In genomic region chr11:118060879-118061278, GRCh38 we compare ENCODE assay signal across 23 cellular contexts. TPM values are rescaled to one million over a fixed set of nuclear protein-coding genes. Genes with fewer than 3 reads are reported as not detected.
DNase-seq lines count a peak whose midpoint lies in the region; ATAC-seq and TF ChIP-seq lines count a peak whose summit lies in the region.
"Had no signal": no experiment of that assay in that cellular context is flagged by ENCODE, and none has a peak within 500 bp of the region (broad histone marks: within the 10 kb centered on the region; RNA-seq: fewer than 3 reads in every experiment).

No MANE protein-coding gene starts in this region.

- TF ChIP-seq CTCF in right atrium auricular region (IDR thresholded peaks at IDR 0.05): no peak
- TF ChIP-seq CTCF in psoas muscle (IDR thresholded peaks at IDR 0.05): no peak

- no peaks in the 10 kb centered on the region for H3K9me3 Mint-ChIP-seq in activated T-helper 17 cell treated with anti-CD3 and anti-CD28 coated beads, Interleukin-2, amount 50 U/mL, for 72 hours
- H3K9me3 Mint-ChIP-seq: activated naive CD4-positive, alpha-beta T cell treated with anti-CD3 and anti-CD28 coated beads for 36 hours; CD4-positive, alpha-beta T cell; effector memory CD8-positive, alpha-beta T cell; memory B cell; naive thymus-derived CD4-positive, alpha-beta T cell had no signal

- H3K27ac Mint-ChIP-seq in activated T-helper 17 cell treated with anti-CD3 and anti-CD28 coated beads, Interleukin-2, amount 50 U/mL, for 72 hours: no peak overlapping the region
- H3K27ac Mint-ChIP-seq: activated naive CD4-positive, alpha-beta T cell treated with anti-CD3 and anti-CD28 coated beads for 36 hours; CD4-positive, alpha-beta T cell; effector memory CD8-positive, alpha-beta T cell; memory B cell had no signal

- H3K36me3 ChIP-seq in right atrium auricular region (no peaks in the 10 kb centered on the region), psoas muscle (ENCODE audit: insufficient read depth in 1 of 2, low read depth in 1 of 2) (no peaks in the 10 kb centered on the region)
- H3K36me3 ChIP-seq: spleen had no signal

- ATAC-seq in psoas muscle: peak; percentile 91 to 95 (median 94)
- no peak for ATAC-seq in GM21367 (IDR thresholded peaks at IDR 0.05; ENCODE audit: unreplicated experiment)
- ATAC-seq in activated T-helper 17 cell treated with anti-CD3 and anti-CD28 coated beads, Interleukin-2, amount 50 U/mL, for 72 hours (replicated peaks): no peak
- ATAC-seq in GM19452 (IDR thresholded peaks at IDR 0.05; ENCODE audit: unreplicated experiment): no peak
- ATAC-seq: effector memory CD8-positive, alpha-beta T cell; naive thymus-derived CD4-positive, alpha-beta T cell had no signal

- DNase-seq in CD1c-positive myeloid dendritic cell (ENCODE audit: extremely low spot score) (peak; percentile 74), UCSD-AML1 (lab: John Stamatoyannopoulos, UW; ENCODE audit: unreplicated experiment) (peak; percentile 30), right atrium auricular region (ENCODE audit: low spot score) (peak; percentile 65), psoas muscle (peak; percentile 44 to 82), NCI-H2081 (lab: John Stamatoyannopoulos, UW) (no peak)
- DNase-seq: activated naive CD4-positive, alpha-beta T cell treated with anti-CD3 and anti-CD28 coated beads for 36 hours; cerebellar nuclear complex; DMS79 treated with DMSO at 0.1 percent for 48 hours; effector memory CD8-positive, alpha-beta T cell; KG1; MV-4-11; naive thymus-derived CD4-positive, alpha-beta T cell; NCI-H1930; stimulated activated CD4-positive, alpha-beta T cell treated with anti-CD3 and anti-CD28 coated beads, Interleukin-4, amount 100 ng/mL, for 4 hours had no signal

- H3K36me3 Mint-ChIP-seq in activated T-helper 17 cell treated with anti-CD3 and anti-CD28 coated beads, Interleukin-2, amount 50 U/mL, for 72 hours (ENCODE audit: low read depth): no peaks in the 10 kb centered on the region
- H3K36me3 Mint-ChIP-seq: naive thymus-derived CD4-positive, alpha-beta T cell had no signal

- intact Hi-C loops in psoas muscle (cut with DNase I): no loop called here

- H3K27me3 Mint-ChIP-seq in activated T-helper 17 cell treated with anti-CD3 and anti-CD28 coated beads, Interleukin-2, amount 50 U/mL, for 72 hours: peaks cover 13% of the 10 kb centered on the region
- H3K27me3 Mint-ChIP-seq: CD4-positive, alpha-beta T cell had no signal

- H3K4me3 ChIP-seq in right atrium auricular region: no peak overlapping the region
- H3K4me3 ChIP-seq in psoas muscle: no peak overlapping the region
- H3K4me3 ChIP-seq: spleen had no signal

- no peaks in the 10 kb centered on the region for H3K27me3 ChIP-seq in right atrium auricular region
- H3K27me3 ChIP-seq in psoas muscle (ENCODE audit: insufficient read depth in 3 of 3, low read length in 2 of 3): no peaks in the 10 kb centered on the region
- H3K27me3 ChIP-seq: spleen had no signal

- WGBS in psoas muscle, 3 donors: 19 to 48% (median 31%) methylated on average over 7 of the region's 7 CpGs

- H3K27ac ChIP-seq in right atrium auricular region (no peak overlapping the region), psoas muscle (peak overlapping the region; percentile 37)
- H3K27ac ChIP-seq: spleen had no signal

- H3K9me3 ChIP-seq in right atrium auricular region (no peaks in the 10 kb centered on the region), psoas muscle (no peaks in the 10 kb centered on the region)
- H3K9me3 ChIP-seq: spleen had no signal

- no peak overlapping the region for H3K4me3 Mint-ChIP-seq in activated T-helper 17 cell treated with anti-CD3 and anti-CD28 coated beads, Interleukin-2, amount 50 U/mL, for 72 hours
- H3K4me3 Mint-ChIP-seq: activated naive CD4-positive, alpha-beta T cell treated with anti-CD3 and anti-CD28 coated beads for 36 hours; CD4-positive, alpha-beta T cell; effector memory CD8-positive, alpha-beta T cell; memory B cell; naive thymus-derived CD4-positive, alpha-beta T cell had no signal

- no peaks in the 10 kb centered on the region for H3K4me1 Mint-ChIP-seq in activated T-helper 17 cell treated with anti-CD3 and anti-CD28 coated beads, Interleukin-2, amount 50 U/mL, for 72 hours

- H3K4me1 ChIP-seq in right atrium auricular region (peaks cover 0 to 10% of the 10 kb centered on the region in 2 donors), psoas muscle (peaks cover 15% of the 10 kb centered on the region)
- H3K4me1 ChIP-seq: spleen had no signal

RNA-seq across cellular contexts. Expression of gene TMPRSS4, which starts 16.0 kb away (rescaled TPM):
- not detected for total RNA-seq in right atrium auricular region
- under 1 TPM in 1 of 4 donors, not detected in 3; 0.47 TPM for total RNA-seq in psoas muscle
- polyA plus RNA-seq in psoas muscle: under 1 TPM in 1 of 3 donors, not detected in 2; 0.12 TPM
- total RNA-seq in activated T-helper 17 cell treated with anti-CD3 and anti-CD28 coated beads, Interleukin-2, amount 50 U/mL, for 72 hours: under 1 TPM in 1 of 2 donors, not detected in 1; 0.11 TPM
- total RNA-seq: activated naive CD4-positive, alpha-beta T cell treated with anti-CD3 and anti-CD28 coated beads for 36 hours; CD4-positive, alpha-beta T cell; fibroblast of lung; naive thymus-derived CD4-positive, alpha-beta T cell; NCI-H460 had no signal
- polyA plus RNA-seq: fibroblast of lung; naive thymus-derived CD4-positive, alpha-beta T cell had no signal

RNA-seq across cellular contexts. Expression of gene SMIM35, which starts 25.9 kb away (rescaled TPM):
- total RNA-seq in right atrium auricular region (not detected), psoas muscle (under 1 TPM in 1 of 4 donors, not detected in 3; 0.09 TPM)
- not detected for polyA plus RNA-seq in psoas muscle
- total RNA-seq in activated T-helper 17 cell treated with anti-CD3 and anti-CD28 coated beads, Interleukin-2, amount 50 U/mL, for 72 hours: not detected
- total RNA-seq: activated naive CD4-positive, alpha-beta T cell treated with anti-CD3 and anti-CD28 coated beads for 36 hours; fibroblast of lung; NCI-H460; subcutaneous adipose tissue had no signal
- polyA plus RNA-seq: fibroblast of lung had no signal

Comparison
In these comparisons a context has a peak if more than half of its experiments do, and no peak if none do; other contexts are left out.
1. DNase-seq: peak in CD1c-positive myeloid dendritic cell (single experiment), UCSD-AML1 (single experiment), right atrium auricular region (single experiment) and psoas muscle (2 of 2); none in NCI-H2081 (0 of 2).
2. ATAC-seq: peak in psoas muscle (4 of 4); none in GM21367 (single experiment), activated T-helper 17 cell treated with anti-CD3 and anti-CD28 coated beads, Interleukin-2, amount 50 U/mL, for 72 hours (single experiment) and GM19452 (single experiment).